Comparison of ENCODE assay signal across 8 cellular contexts in the genomic region with DNA sequence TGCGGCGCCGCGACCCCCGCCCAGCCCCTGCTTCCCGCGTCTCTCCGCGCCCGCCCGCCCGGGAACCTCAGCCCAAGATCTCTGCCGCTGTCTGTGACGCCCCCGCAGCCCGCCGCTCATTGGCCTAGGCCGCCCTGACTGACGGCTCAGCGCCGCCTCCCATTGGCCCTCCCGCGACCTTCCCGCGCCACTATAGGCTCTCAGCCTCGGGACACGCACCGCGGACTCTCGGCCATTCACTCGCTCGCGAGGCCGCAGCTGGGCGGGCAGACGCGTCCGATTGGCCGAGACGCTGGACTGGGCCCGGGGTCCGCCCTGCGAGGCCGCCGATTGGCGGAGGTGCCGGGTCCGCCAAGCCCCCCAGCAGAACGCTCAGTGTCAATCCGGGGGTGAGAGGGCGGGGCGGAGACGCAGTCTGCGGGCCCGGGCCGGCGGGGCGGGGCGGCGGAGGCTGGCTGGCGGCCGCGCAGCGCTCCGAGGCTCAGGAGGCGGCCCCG. TPM values are rescaled to one million over a fixed set of nuclear protein-coding genes. Genes with fewer than 3 reads are reported as not detected.
DNase-seq lines count a peak whose midpoint lies in the region; ATAC-seq, FAIRE-seq and TF ChIP-seq lines count a peak whose summit lies in the region.

A gene (minus strand): TSS at position 95 of the 497 bp plus-strand sequence. CDS start 215 bp downstream, outside the sequence.

- peaks cover 9% of the 10 kb centered on the region for H3K79me2 ChIP-seq in keratinocyte (ENCODE audit: control insufficient read depth, insufficient read depth, low read length)

- DNase-seq in Ammon's horn (ENCODE audit: low spot score), result peak; percentile 99
- peak; percentile 99 for DNase-seq in GM19240 (ENCODE audit: insufficient read length, low spot score)
- peak; percentile 97 to 99 for DNase-seq in NCI-H524 (lab: John Stamatoyannopoulos, UW)
- peak; percentile 96 to 97 for DNase-seq in activated CD4-positive, alpha-beta T cell treated with anti-CD3 and anti-CD28 coated beads for 24 hours (ENCODE audit: low read depth in 2 of 2)
- peak; percentile 100 for DNase-seq in cerebellum (ENCODE audit: low spot score)
- DNase-seq in keratinocyte (ENCODE audit: low read depth, low spot score), result peak; percentile 83
- DNase-seq in stimulated activated CD4-positive, alpha-beta T cell treated with anti-CD3 and anti-CD28 coated beads, Interleukin-12 subunit alpha, Interleukin-12 subunit beta, amount 100 ng/mL, for 48 hours (ENCODE audit: low read depth in 2 of 3, low spot score in 1 of 3), result peak; percentile 92 to 98 (median 97)

- peaks cover 0 to 4% of the 10 kb centered on the region in 2 experiments for H3K36me3 ChIP-seq in keratinocyte (ENCODE audit: control insufficient read depth in 2 of 2, extremely low read depth in 1 of 2, insufficient read depth in 2 of 2, low read length in 2 of 2)

- peak within 1 kb of the TSS; percentile 91 for H3K4me2 ChIP-seq in keratinocyte (ENCODE audit: control insufficient read depth, extremely low read depth, insufficient read depth, low read depth, low read length)

- no peaks in the 10 kb centered on the region for H3K9me1 ChIP-seq in keratinocyte (ENCODE audit: control insufficient read depth, extremely low read depth, insufficient read depth, low read length)

- H3K9ac ChIP-seq in keratinocyte (ENCODE audit: control insufficient read depth, extremely low read depth, insufficient read depth, low read length), result peak within 1 kb of the TSS; percentile 73

- H4K20me1 ChIP-seq in keratinocyte (ENCODE audit: control insufficient read depth, extremely low read depth, insufficient read depth, low read length), result no peaks in the 10 kb centered on the region

- dilution Hi-C loops in keratinocyte (cut with MboI; ENCODE audit: extremely low pct_ligation_motif_present, low sequenced_read_pairs), result no loop called here

- TF ChIP-seq CTCF in keratinocyte (optimal IDR thresholded peaks at IDR 0.05 in 1 of 3, IDR thresholded peaks at IDR 0.05 in 1 of 3, conservative IDR thresholded peaks at IDR 0.05 in 1 of 3; ENCODE audit: extremely low read depth in 1 of 3, insufficient read depth in 2 of 3, low read length in 3 of 3), result no peak

- FAIRE-seq in keratinocyte (lab: Jason Lieb, UNC), result no peak

- peak within 1 kb of the TSS; percentile 78 to 86 (median 80) for H3K4me3 ChIP-seq in keratinocyte (ENCODE audit: control insufficient read depth in 2 of 3, extremely low read depth in 1 of 3, insufficient read depth in 2 of 3, low read depth in 1 of 3, low read length in 3 of 3)

- H3K27ac ChIP-seq in keratinocyte (ENCODE audit: control insufficient read depth, insufficient read depth, low read length), result peak within 1 kb of the TSS; percentile 63

- H3K27me3 ChIP-seq in keratinocyte (ENCODE audit: control insufficient read depth, extremely low read depth, insufficient read depth, low read length), result no peaks in the 10 kb centered on the region

- no peaks in the 10 kb centered on the region for H3K9me3 ChIP-seq in keratinocyte (ENCODE audit: control insufficient read depth, low read depth, low read length)

- ATAC-seq in HG03457 (IDR thresholded peaks at IDR 0.05; ENCODE audit: unreplicated experiment), result peak; percentile 71

- peaks cover 14% of the 10 kb centered on the region for H3K4me1 ChIP-seq in keratinocyte (ENCODE audit: control insufficient read depth, extremely low read depth, insufficient read depth, low read length)

- peak within 1 kb of the TSS; percentile 82 for H2AFZ ChIP-seq in keratinocyte (ENCODE audit: control insufficient read depth, low read length)

RNA-seq across cellular contexts. Expression of the gene that starts here (rescaled TPM):
- 27.7 TPM for total RNA-seq in cerebellum
- polyA plus RNA-seq in keratinocyte, result 10.1 to 57.2 TPM (median 13.7 TPM) in 3 replicates
- 9.4 TPM for polyA plus RNA-seq in keratinocyte (2011; ENCODE audit: low read depth)
- 30.5 and 39.1 TPM in 2 replicates for polyA plus RNA-seq in keratinocyte (2011; cell fraction: cytosol; rRNA removed)
- polyA plus RNA-seq in keratinocyte (2011; cell fraction: nucleus; rRNA removed), result 22.1 and 26.0 TPM in 2 replicates
- polyA plus RNA-seq in keratinocyte (2012; ENCODE audit: low replicate concordance), result 26.5 and 53.2 TPM in 2 replicates
- polyA minus RNA-seq in keratinocyte, result 23.2 to 80.7 TPM (median 31.9 TPM) in 3 replicates
- polyA minus RNA-seq in keratinocyte (2011; cell fraction: cytosol; rRNA and poly(A)+ RNA removed), result 20.9 TPM
- 7.9 and 12.6 TPM in 2 replicates for polyA minus RNA-seq in keratinocyte (2011; cell fraction: nucleus; rRNA and poly(A)+ RNA removed)

Comparison
In these comparisons a context has a peak if more than half of its experiments do, and no peak if none do; other contexts are left out.
1. Peak in every context shown above with its lines: DNase-seq, ATAC-seq, H3K4me3 ChIP-seq and H3K27ac ChIP-seq.